ENCODE assay signal across 10 cellular contexts in the genomic region with DNA sequence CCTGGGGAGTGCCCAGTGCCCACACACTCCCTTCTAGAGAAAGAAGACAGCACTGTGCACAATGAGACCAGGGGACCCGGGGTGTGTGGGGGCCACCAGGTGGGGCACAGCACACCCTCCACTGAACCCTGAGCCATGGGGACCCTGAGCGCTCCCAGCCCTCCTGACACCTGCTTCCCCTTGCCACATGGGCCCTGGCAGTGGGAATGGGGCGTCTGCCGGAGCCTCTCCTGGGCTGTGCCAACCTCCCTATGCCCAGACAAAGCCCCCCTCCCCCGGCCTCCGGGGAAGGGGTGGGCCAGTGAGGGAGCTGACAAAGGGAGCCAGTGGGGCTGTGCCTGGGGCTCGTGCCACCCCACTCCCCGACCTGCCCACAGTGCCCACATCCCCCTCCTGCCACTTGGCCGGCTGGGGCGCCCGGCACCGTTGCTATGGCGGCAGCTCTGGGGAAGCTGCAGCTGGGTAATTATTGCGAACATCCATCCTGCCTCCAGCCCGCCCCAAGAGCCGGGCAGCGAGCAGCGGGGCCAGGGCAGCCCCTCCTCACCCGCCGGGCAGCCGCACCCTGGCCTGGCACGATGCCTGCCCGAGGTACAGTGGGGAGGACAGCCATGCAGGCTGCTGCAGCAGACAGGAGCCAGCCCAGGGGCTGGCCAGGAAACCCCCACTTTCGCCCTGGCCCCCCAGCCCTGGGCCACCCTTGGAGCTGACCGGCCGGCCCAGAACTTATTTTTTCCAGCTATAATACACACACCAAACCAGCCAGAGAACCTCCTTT. TPM values are rescaled to one million over a fixed set of nuclear protein-coding genes. Genes with fewer than 3 reads are reported as not detected.
A peak's percentile ranks its signal among the peaks of the same experiment; 100 is the strongest.
DNase-seq lines count a peak whose midpoint lies in the region; FAIRE-seq and TF ChIP-seq lines count a peak whose summit lies in the region.
"Had no signal": no experiment of that assay in that cellular context is flagged by ENCODE, and none has a peak within 500 bp of the region (broad histone marks: within the 10 kb centered on the region; RNA-seq: fewer than 3 reads in every experiment).

No MANE protein-coding gene starts in this region.

- TF ChIP-seq POLR2A in adrenal gland (IDR thresholded peaks at IDR 0.05): no peak

- no peaks in the 10 kb centered on the region for H3K36me3 ChIP-seq in adrenal gland (replicated peaks in 1 of 2)
- no peaks in the 10 kb centered on the region for H3K36me3 ChIP-seq in neural progenitor cell
- H3K36me3 ChIP-seq in kidney (ENCODE audit: control insufficient read depth in 1 of 2, insufficient read depth in 2 of 2, low read length in 2 of 2): no peaks in the 10 kb centered on the region

- DNase-seq in SKM-1 treated with dmso at 0.1 percent for 144 hours (lab: John Stamatoyannopoulos, UW; ENCODE audit: unreplicated experiment) (peak; percentile 19), SKM-1 (lab: John Stamatoyannopoulos, UW; ENCODE audit: unreplicated experiment) (no peak), NCI-H1436 treated with DMSO at 0.1 percent for 48 hours (lab: John Stamatoyannopoulos, UW) (peak; percentile 62), adrenal gland (peak in 4 of 7 donors; percentile 20 to 66 (median 32)), neural progenitor cell (ENCODE audit: low spot score) (no peak), kidney (no peak), islet precursor cell (no peak)
- no peak for DNase-seq in activated CD4-positive, CD25-positive, alpha-beta regulatory T cell treated with anti-CD3 and anti-CD28 coated beads, Interleukin-2, amount 50 U/mL, for 72 hours

- no peaks in the 10 kb centered on the region for H3K79me2 ChIP-seq in neural progenitor cell (ENCODE audit: low read depth)

- peaks cover 29% of the 10 kb centered on the region for H3F3A ChIP-seq in neural progenitor cell (ENCODE audit: low read depth)

- H2AFZ ChIP-seq in neural progenitor cell (replicated peaks): peak overlapping the region; percentile 55

- peaks cover 46% of the 10 kb centered on the region for H3K4me1 Mint-ChIP-seq in neural progenitor cell

- no peak for FAIRE-seq in kidney (lab: Jason Lieb, UNC)
- FAIRE-seq: endothelial cell of umbilical vein had no signal

- H3K36me3 Mint-ChIP-seq in neural progenitor cell: no peaks in the 10 kb centered on the region

- H4K20me1 ChIP-seq in neural progenitor cell (ENCODE audit: low read depth): no peaks in the 10 kb centered on the region

- H3K9me3 ChIP-seq in adrenal gland (replicated peaks in 1 of 3) (no peaks in the 10 kb centered on the region), neural progenitor cell (ENCODE audit: low read depth) (no peaks in the 10 kb centered on the region), kidney (ENCODE audit: control insufficient read depth in 1 of 2, low read length in 2 of 2) (no peaks in the 10 kb centered on the region)

- peak overlapping the region; percentile 79 for H3K27ac Mint-ChIP-seq in neural progenitor cell

- no peaks in the 10 kb centered on the region for H3K9me3 Mint-ChIP-seq in neural progenitor cell

- intact Hi-C loops in adrenal gland (cut with DNase I) (no loop called here), kidney (cut with DNase I) (no loop called here)

- WGBS in adrenal gland, 4 donors: 10 to 20% (median 15%) methylated on average over 2 to 26 of the region's 26 CpGs

- H3K4me1 ChIP-seq in adrenal gland (replicated peaks in 1 of 2) (peaks cover 11 to 17% of the 10 kb centered on the region in 2 donors), neural progenitor cell (peaks cover 20% of the 10 kb centered on the region), kidney (ENCODE audit: control insufficient read depth in 1 of 2, insufficient read depth in 1 of 2, low read depth in 1 of 2, low read length in 2 of 2) (no peaks in the 10 kb centered on the region)

- peaks cover 6% of the 10 kb centered on the region for H3K27me3 Mint-ChIP-seq in neural progenitor cell (ENCODE audit: insufficient read depth, low read depth)

- H3K27me3 ChIP-seq in adrenal gland (no peaks in the 10 kb centered on the region), neural progenitor cell (no peaks in the 10 kb centered on the region)

- H3K4me3 ChIP-seq in adrenal gland: no peak overlapping the region
- no peak overlapping the region for H3K4me3 ChIP-seq in neural progenitor cell
- no peak overlapping the region for H3K4me3 ChIP-seq in kidney (ENCODE audit: low read length in 2 of 2)

- no peak overlapping the region for H3K4me3 Mint-ChIP-seq in neural progenitor cell

- H3K9ac ChIP-seq in neural progenitor cell: no peak overlapping the region
- no peak overlapping the region for H3K9ac ChIP-seq in kidney (ENCODE audit: low read length in 2 of 2)

- peak overlapping the region in 1 of 5 donors; percentile 43 for H3K27ac ChIP-seq in adrenal gland
- no peak overlapping the region for H3K27ac ChIP-seq in neural progenitor cell
- no peak overlapping the region for H3K27ac ChIP-seq in kidney (ENCODE audit: low read depth in 2 of 2, low read length in 2 of 2)

- TF ChIP-seq CTCF in adrenal gland (IDR thresholded peaks at IDR 0.05) (no peak), neural progenitor cell (IDR thresholded peaks at IDR 0.05) (no peak), kidney (IDR thresholded peaks at IDR 0.05; ENCODE audit: borderline replicate concordance, extremely low read depth, insufficient read depth) (no peak)

- H3K4me2 ChIP-seq in neural progenitor cell: peak overlapping the region; percentile 53

RNA-seq across cellular contexts. Expression of gene NOL4L, which starts 41.9 kb away (rescaled TPM):
- 10 to 100 TPM in 7 of 8 donors, 1 to 10 TPM in 1; 9.7 to 30.4 (median 15.7) TPM for total RNA-seq in adrenal gland
- 10 to 100 TPM in 2 of 3 donors, 1 to 10 TPM in 1; 6.4 to 29.8 (median 13.8) TPM for polyA plus RNA-seq in adrenal gland
- 11.9 and 25.6 TPM in 2 replicates for total RNA-seq in neural progenitor cell (ENCODE audit: low replicate concordance)
- total RNA-seq in kidney: 19.4 TPM
- 14.1 TPM for polyA plus RNA-seq in kidney (ENCODE audit: insufficient read depth, low read depth, low replicate concordance)

RNA-seq across cellular contexts. Expression of gene C20orf203, which starts 46.7 kb away (rescaled TPM):
- under 1 TPM in 1 of 8 donors, not detected in 7; 0.09 TPM for total RNA-seq in adrenal gland
- polyA plus RNA-seq in adrenal gland: under 1 TPM in 2 of 3 donors, not detected in 1; 0.07 to 0.16 TPM
- total RNA-seq in neural progenitor cell (ENCODE audit: low replicate concordance): 0.12 and 0.32 TPM in 2 replicates
- total RNA-seq in kidney: not detected
- polyA plus RNA-seq in kidney (ENCODE audit: insufficient read depth, low read depth, low replicate concordance): not detected
- total RNA-seq: endothelial cell of umbilical vein, M059J had no signal
- polyA plus RNA-seq: endothelial cell of umbilical vein had no signal

Comparison
In these comparisons a context has a peak if more than half of its experiments do, and no peak if none do; other contexts are left out.
1. DNase-seq: peak in SKM-1 treated with dmso at 0.1 percent for 144 hours (single experiment), NCI-H1436 treated with DMSO at 0.1 percent for 48 hours (single experiment) and adrenal gland (4 of 7); none in SKM-1 (single experiment), neural progenitor cell (single experiment), activated CD4-positive, CD25-positive, alpha-beta regulatory T cell treated with anti-CD3 and anti-CD28 coated beads, Interleukin-2, amount 50 U/mL, for 72 hours (single experiment), kidney (single experiment) and islet precursor cell (single experiment).